Comparison of ENCODE assay signal across 17 cellular contexts in the genomic region with DNA sequence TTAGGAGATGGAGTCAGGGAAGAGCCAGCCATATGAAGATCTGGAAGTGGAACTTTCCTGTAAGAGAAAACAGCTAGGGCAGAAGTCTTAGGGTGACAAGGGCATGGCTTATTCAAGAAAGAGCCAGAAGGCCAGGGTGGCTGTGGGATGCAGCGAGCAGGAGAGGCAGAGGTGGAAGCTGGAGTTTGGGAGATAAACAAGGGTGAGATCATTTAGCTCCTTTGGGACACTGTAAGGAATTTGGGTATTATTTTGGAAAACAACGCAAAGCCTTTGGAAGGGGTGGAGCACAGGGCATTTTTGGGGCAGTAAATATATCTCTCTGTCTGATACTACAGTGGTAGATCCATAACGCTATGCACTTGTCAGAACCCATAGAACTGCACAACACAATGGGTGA. TPM values are rescaled to one million over a fixed set of nuclear protein-coding genes. Genes with fewer than 3 reads are reported as not detected.
DNase-seq lines count a peak whose midpoint lies in the region; ATAC-seq and TF ChIP-seq lines count a peak whose summit lies in the region.
"Had no signal": no experiment of that assay in that cellular context is flagged by ENCODE, and none has a peak within 500 bp of the region (broad histone marks: within the 10 kb centered on the region; RNA-seq: fewer than 3 reads in every experiment).

No MANE protein-coding gene starts in this region.

- TF ChIP-seq CTCF in right atrium auricular region (IDR thresholded peaks at IDR 0.05) (no peak), lower lobe of right lung (IDR thresholded peaks at IDR 0.05) (no peak), testis (IDR thresholded peaks at IDR 0.05) (no peak), vagina (IDR thresholded peaks at IDR 0.05) (no peak)

- no peak for DNase-seq in right atrium auricular region (ENCODE audit: low spot score)
- no peak for DNase-seq in Right ventricle myocardium inferior (ENCODE audit: missing footprints)
- no peak for DNase-seq in lower lobe of right lung
- no peak for DNase-seq in testis
- DNase-seq in vagina (ENCODE audit: extremely low spot score in 2 of 2) = peak in 1 of 2 donors; percentile 54
- no peak for DNase-seq in Kasumi-1 (lab: John Stamatoyannopoulos, UW)
- no peak for DNase-seq in substantia nigra (lab: John Stamatoyannopoulos, UW)
- DNase-seq: DND-41, MM.1S, NCI-H1092 treated with DMSO at 0.1 percent for 48 hours, NCI-H2107, NCI-H2227 treated with DMSO at 0.1 percent for 48 hours, NCI-H524 had no signal

- H3K9me3 ChIP-seq in right atrium auricular region (no peaks in the 10 kb centered on the region), lower lobe of right lung (no peaks in the 10 kb centered on the region), testis (no peaks in the 10 kb centered on the region), vagina (no peaks in the 10 kb centered on the region)
- H3K9me3 ChIP-seq: BLaER1 had no signal

- no peak for ATAC-seq in Right ventricle myocardium inferior
- ATAC-seq in lower lobe of right lung = no peak
- ATAC-seq in HG03159 (IDR thresholded peaks at IDR 0.05; ENCODE audit: unreplicated experiment) = no peak

- H3K36me3 ChIP-seq in right atrium auricular region (no peaks in the 10 kb centered on the region), lower lobe of right lung (no peaks in the 10 kb centered on the region), testis (ENCODE audit: low read depth, missing control alignments) (no peaks in the 10 kb centered on the region), vagina (no peaks in the 10 kb centered on the region)
- H3K36me3 ChIP-seq: BLaER1 had no signal

- peaks cover 0 to 12% of the 10 kb centered on the region in 2 donors for H3K4me1 ChIP-seq in right atrium auricular region
- peaks cover 4% of the 10 kb centered on the region for H3K4me1 ChIP-seq in lower lobe of right lung
- peaks cover 20% of the 10 kb centered on the region for H3K4me1 ChIP-seq in testis
- peaks cover 25% of the 10 kb centered on the region for H3K4me1 ChIP-seq in vagina
- H3K4me1 ChIP-seq: BLaER1 had no signal

- intact Hi-C loops in Right ventricle myocardium inferior (cut with DNase I) (no loop called here), lower lobe of right lung (cut with DNase I) (no loop called here), testis (cut with DNase I; ENCODE audit: low total_unique reads) (no loop called here), vagina (cut with DNase I) (no loop called here)

- 75 to 85% methylated on average over 3 of the region's 3 CpGs for WGBS in testis, 2 donors

- H3K4me3 ChIP-seq in right atrium auricular region (no peak overlapping the region), lower lobe of right lung (no peak overlapping the region), testis (no peak overlapping the region), vagina (no peak overlapping the region)
- H3K4me3 ChIP-seq: BLaER1 had no signal

- H3K27ac ChIP-seq in right atrium auricular region = peak overlapping the region; percentile 45 to 80
- peak overlapping the region; percentile 70 for H3K27ac ChIP-seq in lower lobe of right lung
- H3K27ac ChIP-seq in testis = peak overlapping the region; percentile 74 to 81
- H3K27ac ChIP-seq in vagina = peak overlapping the region; percentile 81
- H3K27ac ChIP-seq in substantia nigra (ENCODE audit: low read depth, low read length, poor library complexity, severe bottlenecking) = no peak overlapping the region
- H3K27ac ChIP-seq: BLaER1 had no signal

- TF ChIP-seq POLR2A in testis (IDR thresholded peaks at IDR 0.05) = no peak
- TF ChIP-seq POLR2A in vagina (IDR thresholded peaks at IDR 0.05) = no peak

- no peaks in the 10 kb centered on the region for H3K27me3 ChIP-seq in right atrium auricular region
- no peaks in the 10 kb centered on the region for H3K27me3 ChIP-seq in lower lobe of right lung (ENCODE audit: low read depth)
- no peaks in the 10 kb centered on the region for H3K27me3 ChIP-seq in testis
- no peaks in the 10 kb centered on the region for H3K27me3 ChIP-seq in vagina
- H3K27me3 ChIP-seq: BLaER1 had no signal

RNA-seq across cellular contexts. Expression of a gene that starts 5.0 kb away (rescaled TPM):
- total RNA-seq in right atrium auricular region (10 to 100 TPM in 1 of 2 donors, 1 to 10 TPM in 1; 3.9 to 12.1 TPM), Right ventricle myocardium inferior (3.7 TPM), lower lobe of right lung (34.6 TPM), testis (10 to 100 TPM; 14.9 to 17.6 TPM), vagina (19.9 TPM)
- polyA plus RNA-seq in testis (ENCODE audit: insufficient read depth, low read depth, low replicate concordance) = 13.1 TPM
- total RNA-seq: A172 had no signal

RNA-seq across cellular contexts. Expression of a gene that starts 57.6 kb away (rescaled TPM):
- total RNA-seq in right atrium auricular region (1 to 10 TPM in 1 of 2 donors, not detected in 1; 6.2 TPM), Right ventricle myocardium inferior (0.38 TPM), lower lobe of right lung (7.4 TPM), testis (1 to 10 TPM; 4.6 to 8.7 TPM), vagina (8.6 TPM)
- polyA plus RNA-seq in testis (ENCODE audit: insufficient read depth, low read depth, low replicate concordance) = 19.7 TPM
- total RNA-seq: A172, H1 had no signal
